Comparison of ENCODE assay signal across 35 cellular contexts in genomic region chr3:143807987-143808386, GRCh38.
"Had no signal": no experiment of that assay in that cellular context is flagged by ENCODE, and none has a peak within 500 bp of the region (broad histone marks: within the 10 kb centered on the region; RNA-seq: fewer than 3 reads in every experiment).

No MANE protein-coding gene starts in this region.

- H3K36me3 ChIP-seq: WERI-Rb-1 had no signal

- H3K36me3 Mint-ChIP-seq: activated CD8-positive, alpha-beta memory T cell treated with anti-CD3 and anti-CD28 coated beads, Interleukin-2, amount 10 ng/mL, durations not matched to agents 7 days and 5 days; activated naive CD4-positive, alpha-beta T cell treated with anti-CD3 and anti-CD28 coated beads, Interleukin-2, amount 50 U/mL, for 72 hours; brain had no signal

- H3K27ac ChIP-seq: KMS-11, RWPE1, WERI-Rb-1 had no signal

- H3K9ac ChIP-seq: KMS-11 had no signal

- H3K27ac Mint-ChIP-seq: activated CD4-positive, alpha-beta T cell treated with anti-CD3 and anti-CD28 coated beads, Interleukin-2, amount 10 ng/mL, durations not matched to agents 24 days and 14 days; activated CD8-positive, alpha-beta memory T cell treated with anti-CD3 and anti-CD28 coated beads, Interleukin-2, amount 10 ng/mL, durations not matched to agents 7 days and 5 days; activated naive CD4-positive, alpha-beta T cell treated with anti-CD3 and anti-CD28 coated beads for 36 hours; activated naive CD4-positive, alpha-beta T cell treated with anti-CD3 and anti-CD28 coated beads, Interleukin-2, amount 50 U/mL, for 72 hours; brain had no signal

- H3K27me3 Mint-ChIP-seq: activated CD4-positive, alpha-beta T cell treated with anti-CD3 and anti-CD28 coated beads, Interleukin-2, amount 10 ng/mL, durations not matched to agents 24 days and 14 days; activated CD8-positive, alpha-beta memory T cell treated with anti-CD3 and anti-CD28 coated beads, Interleukin-2, amount 10 ng/mL, durations not matched to agents 7 days and 5 days; brain; central memory CD8-positive, alpha-beta T cell had no signal

- DNase-seq: activated CD4-positive, alpha-beta T cell treated with anti-CD3 and anti-CD28 coated beads for 1 hour; activated CD4-positive, alpha-beta T cell treated with anti-CD3 and anti-CD28 coated beads, Interleukin-2, amount 10 ng/mL, durations not matched to agents 24 days and 14 days; activated CD4-positive, alpha-beta T cell treated with anti-CD3 and anti-CD28 coated beads, Interleukin-2, amount 50 U/mL, for 48 hours; activated CD4-positive, CD25-positive, alpha-beta regulatory T cell; activated CD8-positive, alpha-beta memory T cell treated with anti-CD3 and anti-CD28 coated beads for 24 hours; activated CD8-positive, alpha-beta memory T cell treated with anti-CD3 and anti-CD28 coated beads, Interleukin-2, amount 10 ng/mL, durations not matched to agents 7 days and 5 days; activated CD8-positive, alpha-beta memory T cell treated with anti-CD3 and anti-CD28 coated beads, Interleukin-2, amount 50 U/mL, for 48 hours; activated gamma-delta T cell treated with Interleukin-2 at 50 U/mL for 16 hours; activated naive CD4-positive, alpha-beta T cell treated with anti-CD3 and anti-CD28 coated beads for 36 hours; activated T-cell treated with anti-CD3 and anti-CD28 coated beads, Interleukin-2, amount 50 U/mL, for 1 hour; anterior cingulate cortex; NCI-H1092 treated with DMSO at 0.1 percent for 48 hours; NCI-H1417; NCI-H146; NCI-H187; NCI-H2029 treated with DMSO at 0.1 percent for 48 hours; NCI-H2107; NCI-H2171; NCI-H510A; NCI-H526; NCI-H748 treated with DMSO at 0.1 percent for 48 hours; NK-92 treated with Interleukin-12 subunit alpha and Interleukin-12 subunit beta, amount 100 ng/mL, for 24 hours; PC-3; SIG-M5; SW 1271; T1000; WERI-Rb-1 had no signal

- FAIRE-seq: bronchial epithelial cell, RCC 7860 had no signal

- H3K9me3 Mint-ChIP-seq: activated CD4-positive, alpha-beta T cell treated with anti-CD3 and anti-CD28 coated beads, Interleukin-2, amount 10 ng/mL, durations not matched to agents 24 days and 14 days; activated naive CD4-positive, alpha-beta T cell treated with anti-CD3 and anti-CD28 coated beads for 36 hours; activated naive CD4-positive, alpha-beta T cell treated with anti-CD3 and anti-CD28 coated beads, Interleukin-2, amount 50 U/mL, for 72 hours; brain; central memory CD8-positive, alpha-beta T cell had no signal

- ATAC-seq: activated CD8-positive, alpha-beta memory T cell treated with anti-CD3 and anti-CD28 coated beads, Interleukin-2, amount 10 ng/mL, durations not matched to agents 7 days and 5 days; PC-3; Right ventricle myocardium inferior had no signal

- H3K4me3 Mint-ChIP-seq: activated CD4-positive, alpha-beta T cell treated with anti-CD3 and anti-CD28 coated beads, Interleukin-2, amount 10 ng/mL, durations not matched to agents 24 days and 14 days; activated CD8-positive, alpha-beta memory T cell treated with anti-CD3 and anti-CD28 coated beads, Interleukin-2, amount 10 ng/mL, durations not matched to agents 7 days and 5 days; activated naive CD4-positive, alpha-beta T cell treated with anti-CD3 and anti-CD28 coated beads for 36 hours; brain; central memory CD8-positive, alpha-beta T cell had no signal
